ENCODE assay signal across 9 cellular contexts in genomic region chr1:169586395-169587255, GRCh38. TPM values are rescaled to one million over a fixed set of nuclear protein-coding genes. Genes with fewer than 3 reads are reported as not detected.
DNase-seq lines count a peak whose midpoint lies in the region; ATAC-seq and TF ChIP-seq lines count a peak whose summit lies in the region.
"Had no signal": no experiment of that assay in that cellular context is flagged by ENCODE, and none has a peak within 500 bp of the region (broad histone marks: within the 10 kb centered on the region; RNA-seq: fewer than 3 reads in every experiment).

F5 (minus strand) TSS chr1:169586481; CDS start chr1:169586386, 95 bp downstream.

- peak; percentile 44 for TF ChIP-seq CTCF in RWPE2 (IDR thresholded peaks at IDR 0.05; ENCODE audit: poor library complexity, severe bottlenecking)
- TF ChIP-seq CTCF in foreskin keratinocyte (conservative IDR thresholded peaks at IDR 0.05), result peak; percentile 64

- H3K27me3 ChIP-seq in RWPE2 (ENCODE audit: insufficient read depth, poor library complexity, severe bottlenecking) (no peaks in the 10 kb centered on the region), foreskin keratinocyte (peaks cover 35% of the 10 kb centered on the region), neuron (ENCODE audit: insufficient read depth, low read length) (peaks cover 5% of the 10 kb centered on the region)

- H3K4me1 ChIP-seq in RWPE2 (ENCODE audit: insufficient read depth, poor library complexity, severe bottlenecking), result peaks cover 7% of the 10 kb centered on the region
- peaks cover 10% of the 10 kb centered on the region for H3K4me1 ChIP-seq in foreskin keratinocyte
- no peaks in the 10 kb centered on the region for H3K4me1 ChIP-seq in neuron (ENCODE audit: insufficient read depth, low read length)

- peak; percentile 28 for DNase-seq in DMS 273 treated with DMSO at 0.1 percent for 48 hours (lab: John Stamatoyannopoulos, UW)
- DNase-seq in HuH-7.5 (ENCODE audit: low spot score), result peak; percentile 32
- peak; percentile 58 for DNase-seq in RWPE2 (ENCODE audit: low spot score)
- DNase-seq in activated effector memory CD4-positive, alpha-beta T cell treated with Interleukin-2 at 50 U/mL for 16 hours, result peak; percentile 64
- peak in 1 of 2 donors; percentile 37 for DNase-seq in foreskin keratinocyte
- peak; percentile 25 for DNase-seq in stromal cell of bone marrow (ENCODE audit: low read depth)

- ATAC-seq in GM21423 (IDR thresholded peaks at IDR 0.05; ENCODE audit: unreplicated experiment) (peak; percentile 96), RWPE2 (ENCODE audit: low read depth) (peak; percentile 93), foreskin keratinocyte (peak; percentile 93)

- H3K36me3 ChIP-seq in RWPE2 (ENCODE audit: low read depth) (no peaks in the 10 kb centered on the region), neuron (ENCODE audit: insufficient read depth, low read length) (no peaks in the 10 kb centered on the region)

- H3K27ac ChIP-seq in RWPE2 (ENCODE audit: poor library complexity, severe bottlenecking) (no peak within 1 kb of the TSS), foreskin keratinocyte (no peak within 1 kb of the TSS)

- no peak within 1 kb of the TSS for H3K4me3 ChIP-seq in RWPE2 (ENCODE audit: severe bottlenecking)
- H3K4me3 ChIP-seq in neuron (ENCODE audit: low read length), result no peak within 1 kb of the TSS

- no peaks in the 10 kb centered on the region for H3K9me3 ChIP-seq in RWPE2 (ENCODE audit: severe bottlenecking)
- no peaks in the 10 kb centered on the region for H3K9me3 ChIP-seq in neuron (ENCODE audit: low read length)

- H2AFZ ChIP-seq in neuron (ENCODE audit: low read depth, low read length), result peak within 1 kb of the TSS; percentile 63

RNA-seq across cellular contexts. Expression of gene F5, which starts in this region (rescaled TPM):
- not detected in 2 replicates for total RNA-seq in foreskin keratinocyte
- not detected in 2 replicates for polyA plus RNA-seq in foreskin keratinocyte
- total RNA-seq: glomerular endothelial cell had no signal

Comparison
In these comparisons a context has a peak if more than half of its experiments do, and no peak if none do; other contexts are left out.
1. Peak in ATAC-seq in foreskin keratinocyte; RNA of the gene not detected or under 1 TPM.